16 cellular contexts compared by ENCODE assay signal in genomic region chr16:67674851-67675578, GRCh38. TPM values are rescaled to one million over a fixed set of nuclear protein-coding genes. Genes with fewer than 3 reads are reported as not detected.
DNase-seq lines count a peak whose midpoint lies in the region; ATAC-seq, FAIRE-seq and TF ChIP-seq lines count a peak whose summit lies in the region.
"Had no signal": no experiment of that assay in that cellular context is flagged by ENCODE, and none has a peak within 500 bp of the region (broad histone marks: within the 10 kb centered on the region; RNA-seq: fewer than 3 reads in every experiment).

No MANE protein-coding gene starts in this region.

- H3K36me3 ChIP-seq in K562 (ENCODE audit: control insufficient read depth, insufficient read depth, low read length) = peaks cover 2% of the 10 kb centered on the region; the same call in 1 of the 3 replicates
- peaks cover 0 to under 1% (median 0%) of the 10 kb centered on the region in 4 donors for H3K36me3 ChIP-seq in liver (ENCODE audit: control insufficient read depth in 4 of 4, insufficient read depth in 3 of 4, low read depth in 1 of 4, low read length in 3 of 4)
- peaks cover 7% of the 10 kb centered on the region for H3K36me3 ChIP-seq in suprapubic skin

- no peak overlapping the region for H2AFZ ChIP-seq in K562 (ENCODE audit: low read depth, low read length)

- no peaks in the 10 kb centered on the region for H3K79me2 ChIP-seq in K562 (ENCODE audit: control insufficient read depth, insufficient read depth, low read length)

- TF ChIP-seq EP300 in K562 (IDR thresholded peaks at IDR 0.05; ENCODE audit: low read length) = no peak
- no peak for TF ChIP-seq EP300 in suprapubic skin (IDR thresholded peaks at IDR 0.05)

- H3K9me1 ChIP-seq in K562 (ENCODE audit: control insufficient read depth, insufficient read depth, low read length) = no peaks in the 10 kb centered on the region

- intact Hi-C loops in K562 (cut with micrococcal nuclease) = loop anchor here (5.0 kb wide), 2 partner anchors 132 to 367 kb away; partner anchors contain the start of genes RANBP10 and TSNAXIP1

- H3K4me1 ChIP-seq in K562 (replicated peaks in 1 of 2; ENCODE audit: control insufficient read depth in 2 of 2, insufficient read depth in 2 of 2, low read length in 2 of 2) (peaks cover 0 to 5% of the 10 kb centered on the region in 2 experiments; a peak in 3 of 5 replicates), liver (ENCODE audit: control insufficient read depth in 4 of 4, insufficient read depth in 4 of 4, low read length in 3 of 4) (peaks cover 17 to 56% (median 47%) of the 10 kb centered on the region in 4 donors), suprapubic skin (peaks cover 48% of the 10 kb centered on the region)

- in situ Hi-C loops in K562 (cut with MboI) = loop anchor here (10.0 kb wide), 1 partner anchor 370 kb away; no protein-coding TSS in a partner anchor

- TF ChIP-seq RAD21 in K562 (CRISPR knock-in tag; conservative IDR thresholded peaks at IDR 0.05 in 1 of 2, IDR thresholded peaks at IDR 0.05 in 1 of 2) (no peak), liver (IDR thresholded peaks at IDR 0.05) (no peak)

- H3K4me2 ChIP-seq in K562 (ENCODE audit: insufficient read depth, low read length) = no peak overlapping the region

- H3K27me3 ChIP-seq in K562 (ENCODE audit: control insufficient read depth in 2 of 2, insufficient read depth in 2 of 2, low read length in 2 of 2) (no peaks in the 10 kb centered on the region), liver (ENCODE audit: control insufficient read depth in 4 of 4, insufficient read depth in 4 of 4, low read length in 3 of 4) (no peaks in the 10 kb centered on the region), suprapubic skin (no peaks in the 10 kb centered on the region)
- H3K27me3 ChIP-seq: testis had no signal

- TF ChIP-seq CTCF in K562 (IDR thresholded peaks at IDR 0.05 in 2 of 3, conservative IDR thresholded peaks at IDR 0.05 in 1 of 3; ENCODE audit: insufficient read depth in 2 of 3, low read depth in 1 of 3, low read length in 3 of 3) = no peak
- no peak for TF ChIP-seq CTCF in liver (IDR thresholded peaks at IDR 0.05; ENCODE audit: low read depth, low read length, missing input control)
- TF ChIP-seq CTCF in suprapubic skin (IDR thresholded peaks at IDR 0.05) = no peak

- H3K27ac ChIP-seq in K562 (ENCODE audit: extremely low read depth, low read depth, low read length) (no peak overlapping the region), liver (ENCODE audit: low read depth in 1 of 2, low read length in 2 of 2) (peak overlapping the region; percentile 60 to 95), suprapubic skin (peak overlapping the region; percentile 25)

- FAIRE-seq in K562 (lab: Jason Lieb, UNC) = no peak
- FAIRE-seq: GM12878 had no signal

- H3K9me3 ChIP-seq in K562 (replicated peaks; ENCODE audit: control insufficient read depth, insufficient read depth, low read depth, low read length) = no peaks in the 10 kb centered on the region
- no peaks in the 10 kb centered on the region for H3K9me3 ChIP-seq in liver (ENCODE audit: control insufficient read depth in 4 of 4, low read length in 3 of 4)
- H3K9me3 ChIP-seq in suprapubic skin = no peaks in the 10 kb centered on the region
- H3K9me3 ChIP-seq: testis had no signal

- TF ChIP-seq POLR2A in K562 (conservative IDR thresholded peaks at IDR 0.05) (no peak), suprapubic skin (IDR thresholded peaks at IDR 0.05) (no peak)

- POLR2A ChIA-PET in K562 (lab: Yijun Ruan, JAX) = no interaction called here

- DNase-seq in NCI-H1417 (lab: John Stamatoyannopoulos, UW) (peak in 2 of 3 experiments; percentile 10 to 48), NCI-H1417 treated with DMSO at 0.1 percent for 48 hours (lab: John Stamatoyannopoulos, UW) (no peak), K562 (ENCODE audit: extremely low read depth in 1 of 4, low spot score in 3 of 4) (no peak), suprapubic skin (ENCODE audit: low spot score in 2 of 2) (no peak), SIG-M5 (lab: John Stamatoyannopoulos, UW) (no peak), glomerular visceral epithelial cell (ENCODE audit: extremely low spot score) (no peak), NCI-H524 (lab: John Stamatoyannopoulos, UW) (no peak)
- DNase-seq: DND-41; effector CD4-positive, alpha-beta T cell; NCI-H526 treated with DMSO at 0.1 percent for 48 hours; SHP77; testis had no signal

- H3K9ac ChIP-seq in K562 (ENCODE audit: insufficient read depth in 1 of 2, low read depth in 2 of 2, low read length in 2 of 2) = peak overlapping the region in 1 of 2 experiments; percentile 59; a peak in 2 of 4 replicates
- peak overlapping the region; percentile 6 to 18 for H3K9ac ChIP-seq in liver (ENCODE audit: low read depth in 1 of 2, low read length in 2 of 2)

- BruUV-seq in K562 (replicated peaks; lab: Mats Ljungman, UMichigan) = no TSS peak

- WGBS in K562 (ENCODE audit: insufficient coverage, low coverage, missing lambda C conversion rate) = 87% methylated on average over 26 of the region's 28 CpGs
- 73% methylated on average over 28 of the region's 28 CpGs for WGBS in liver
- 96% methylated on average over 5 of the region's 28 CpGs for whole genome bisulfite sequencing in suprapubic skin

- CTCF ChIA-PET in K562 (lab: Yijun Ruan, JAX; ENCODE audit: low intra/inter-chr PET ratio) = interaction anchor here (0.8 kb wide), 1 partner anchor 253 kb away, joined by 5 read pairs; no protein-coding TSS in a partner anchor

- no peaks in the 10 kb centered on the region for H4K20me1 ChIP-seq in K562 (replicated peaks; ENCODE audit: control insufficient read depth, insufficient read depth, low read length)

- H3K4me3 ChIP-seq in K562 = no peak overlapping the region
- H3K4me3 ChIP-seq in liver (ENCODE audit: low read depth in 1 of 3, low read length in 3 of 3) = no peak overlapping the region
- no peak overlapping the region for H3K4me3 ChIP-seq in suprapubic skin
- H3K4me3 ChIP-seq: GM12878, testis had no signal

- ATAC-seq in K562 = no peak
- ATAC-seq: HCT116 had no signal

RNA-seq across cellular contexts. Expression of gene C16orf86, which starts 8.4 kb away (rescaled TPM):
- 0.25 and 0.76 TPM in 2 replicates for total RNA-seq in K562 (2011; cell fraction: chromatin; rRNA removed; ENCODE audit: low replicate concordance)
- total RNA-seq in K562 (2011; cell fraction: nucleolus; rRNA removed) = 0.79 and 1.0 TPM in 2 replicates
- total RNA-seq in K562 (2011; cell fraction: nucleoplasm; rRNA removed) = 0.29 and 1.3 TPM in 2 replicates
- total RNA-seq in K562 (2014; rRNA removed) = 0.94 and 1.2 TPM in 2 replicates
- total RNA-seq in K562 (2014; rRNA removed; fragmentation: Illumina TruSeq; extraction: Trizol) = not detected in 2 replicates
- total RNA-seq in K562 (2015; rRNA removed; fragmentation: Illumina TruSeq; extraction: Trizol) = 0.22 and 0.34 TPM in 2 replicates
- total RNA-seq in K562 (2021) = 0.33 and 2.2 TPM in 2 replicates
- 0.15 and 0.37 TPM in 2 replicates for polyA plus RNA-seq in K562 (2011; rRNA removed)
- polyA plus RNA-seq in K562 (2011; cell fraction: cytosol; rRNA removed) = 0.43 and 0.48 TPM in 2 replicates
- 1.4 and 2.2 TPM in 2 replicates for polyA plus RNA-seq in K562 (2011; cell fraction: nucleus; rRNA removed)
- 0.56 and 1.4 TPM in 2 replicates for polyA plus RNA-seq in K562 (2012)
- 0.13 and 0.26 TPM in 2 replicates for polyA plus RNA-seq in K562 (2014; fragmentation: Illumina TruSeq; extraction: Trizol)
- polyA plus RNA-seq in K562 (2014; fragmentation: Nextera tagmentation; extraction: Ambion mirVana) = not detected
- 0.74 and 0.76 TPM in 2 replicates for polyA plus RNA-seq in K562 (2014; rRNA removed)
- polyA minus RNA-seq in K562 (2011; rRNA and poly(A)+ RNA removed) = not detected in 2 replicates
- not detected in 2 replicates for polyA minus RNA-seq in K562 (2011; cell fraction: cytosol; rRNA and poly(A)+ RNA removed)
- polyA minus RNA-seq in K562 (2011; cell fraction: nucleus; rRNA and poly(A)+ RNA removed) = 0.54 and 0.56 TPM in 2 replicates
- 1 to 10 TPM; 1.2 to 1.9 TPM for total RNA-seq in liver
- 1 to 10 TPM; 2.3 to 2.6 TPM for polyA plus RNA-seq in liver
- total RNA-seq in suprapubic skin = 1 to 10 TPM; 2.1 to 6.8 (median 3.6) TPM
- total RNA-seq: A172 had no signal

RNA-seq across cellular contexts. Expression of gene ENKD1, which starts 8.5 kb away (rescaled TPM):
- total RNA-seq in K562 (2011; cell fraction: chromatin; rRNA removed; ENCODE audit: low replicate concordance) = 9.2 and 22.5 TPM in 2 replicates
- 20.0 and 29.5 TPM in 2 replicates for total RNA-seq in K562 (2011; cell fraction: nucleolus; rRNA removed)
- total RNA-seq in K562 (2011; cell fraction: nucleoplasm; rRNA removed) = 11.5 and 14.6 TPM in 2 replicates
- 26.4 and 26.9 TPM in 2 replicates for total RNA-seq in K562 (2014; rRNA removed)
- 5.2 and 6.9 TPM in 2 replicates for total RNA-seq in K562 (2014; rRNA removed; fragmentation: Illumina TruSeq; extraction: Trizol)
- total RNA-seq in K562 (2015; rRNA removed; fragmentation: Illumina TruSeq; extraction: Trizol) = 10.0 and 10.4 TPM in 2 replicates
- total RNA-seq in K562 (2021) = 21.2 and 21.4 TPM in 2 replicates
- 8.3 and 10.0 TPM in 2 replicates for polyA plus RNA-seq in K562 (2011; rRNA removed)
- polyA plus RNA-seq in K562 (2011; cell fraction: cytosol; rRNA removed) = 10.7 and 27.8 TPM in 2 replicates
- 31.0 and 66.3 TPM in 2 replicates for polyA plus RNA-seq in K562 (2011; cell fraction: nucleus; rRNA removed)
- 15.3 and 19.8 TPM in 2 replicates for polyA plus RNA-seq in K562 (2012)
- polyA plus RNA-seq in K562 (2014; fragmentation: Illumina TruSeq; extraction: Trizol) = 4.4 and 11.6 TPM in 2 replicates
- polyA plus RNA-seq in K562 (2014; fragmentation: Nextera tagmentation; extraction: Ambion mirVana) = 1 to 10 TPM; 1.1 to 1.6 TPM
- 25.2 and 27.2 TPM in 2 replicates for polyA plus RNA-seq in K562 (2014; rRNA removed)
- 2.5 and 3.0 TPM in 2 replicates for polyA minus RNA-seq in K562 (2011; rRNA and poly(A)+ RNA removed)
- 5.2 and 8.1 TPM in 2 replicates for polyA minus RNA-seq in K562 (2011; cell fraction: cytosol; rRNA and poly(A)+ RNA removed)
- polyA minus RNA-seq in K562 (2011; cell fraction: nucleus; rRNA and poly(A)+ RNA removed) = 6.9 and 8.1 TPM in 2 replicates
- total RNA-seq in liver = 1 to 10 TPM; 3.0 to 7.8 TPM
- polyA plus RNA-seq in liver = 1 to 10 TPM; 2.6 to 6.5 TPM
- 10 to 100 TPM; 10.1 to 33.6 (median 13.7) TPM for total RNA-seq in suprapubic skin
- total RNA-seq: A172 had no signal

RNA-seq across cellular contexts. Expression of gene PARD6A, which starts 14.3 kb away (rescaled TPM):
- total RNA-seq in K562 (2011; cell fraction: chromatin; rRNA removed; ENCODE audit: low replicate concordance) = 0.33 and 0.72 TPM in 2 replicates
- total RNA-seq in K562 (2011; cell fraction: nucleolus; rRNA removed) = 0.50 and 1.1 TPM in 2 replicates
- total RNA-seq in K562 (2011; cell fraction: nucleoplasm; rRNA removed) = 0.44 and 0.46 TPM in 2 replicates
- 1.00 and 1.8 TPM in 2 replicates for total RNA-seq in K562 (2014; rRNA removed)
- 0.26 and 0.44 TPM in 2 replicates for total RNA-seq in K562 (2014; rRNA removed; fragmentation: Illumina TruSeq; extraction: Trizol)
- 0.14 and 0.68 TPM in 2 replicates for total RNA-seq in K562 (2015; rRNA removed; fragmentation: Illumina TruSeq; extraction: Trizol)
- total RNA-seq in K562 (2021) = 0.85 and 2.0 TPM in 2 replicates
- polyA plus RNA-seq in K562 (2011; rRNA removed) = 0.42 and 0.52 TPM in 2 replicates
- polyA plus RNA-seq in K562 (2011; cell fraction: cytosol; rRNA removed) = 1.4 and 3.0 TPM in 2 replicates
- 0.72 and 1.5 TPM in 2 replicates for polyA plus RNA-seq in K562 (2011; cell fraction: nucleus; rRNA removed)
- 0.83 and 1.0 TPM in 2 replicates for polyA plus RNA-seq in K562 (2012)
- 0.28 and 0.75 TPM in 2 replicates for polyA plus RNA-seq in K562 (2014; fragmentation: Illumina TruSeq; extraction: Trizol)
- polyA plus RNA-seq in K562 (2014; fragmentation: Nextera tagmentation; extraction: Ambion mirVana) = under 1 TPM; 0.04 to 0.13 TPM
- polyA plus RNA-seq in K562 (2014; rRNA removed) = 0.46 and 0.81 TPM in 2 replicates
- not detected in 2 replicates for polyA minus RNA-seq in K562 (2011; rRNA and poly(A)+ RNA removed)
- not detected in 2 replicates for polyA minus RNA-seq in K562 (2011; cell fraction: cytosol; rRNA and poly(A)+ RNA removed)
- 0.27 and 1.00 TPM in 2 replicates for polyA minus RNA-seq in K562 (2011; cell fraction: nucleus; rRNA and poly(A)+ RNA removed)
- 1 to 10 TPM in 1 of 2 donors, under 1 TPM in 1; 0.42 to 1.4 TPM for total RNA-seq in liver
- 1 to 10 TPM; 2.2 to 2.4 TPM for polyA plus RNA-seq in liver
- total RNA-seq in suprapubic skin = 1 to 10 TPM; 2.3 to 4.3 (median 3.4) TPM

RNA-seq across cellular contexts. Expression of gene ACD, which starts 15.0 kb away (rescaled TPM):
- total RNA-seq in K562 (2011; cell fraction: chromatin; rRNA removed; ENCODE audit: low replicate concordance) = 27.7 and 92.8 TPM in 2 replicates
- 78.5 and 91.1 TPM in 2 replicates for total RNA-seq in K562 (2011; cell fraction: nucleolus; rRNA removed)
- total RNA-seq in K562 (2011; cell fraction: nucleoplasm; rRNA removed) = 47.1 and 51.1 TPM in 2 replicates
- 34.9 and 46.5 TPM in 2 replicates for total RNA-seq in K562 (2014; rRNA removed)
- 6.1 and 9.0 TPM in 2 replicates for total RNA-seq in K562 (2014; rRNA removed; fragmentation: Illumina TruSeq; extraction: Trizol)
- total RNA-seq in K562 (2015; rRNA removed; fragmentation: Illumina TruSeq; extraction: Trizol) = 18.5 and 19.7 TPM in 2 replicates
- total RNA-seq in K562 (2021) = 44.9 and 47.4 TPM in 2 replicates
- polyA plus RNA-seq in K562 (2011; rRNA removed) = 19.2 and 33.4 TPM in 2 replicates
- 30.9 and 49.1 TPM in 2 replicates for polyA plus RNA-seq in K562 (2011; cell fraction: cytosol; rRNA removed)
- 129 and 135 TPM in 2 replicates for polyA plus RNA-seq in K562 (2011; cell fraction: nucleus; rRNA removed)
- polyA plus RNA-seq in K562 (2012) = 39.1 and 47.2 TPM in 2 replicates
- polyA plus RNA-seq in K562 (2014; fragmentation: Illumina TruSeq; extraction: Trizol) = 25.8 and 34.6 TPM in 2 replicates
- polyA plus RNA-seq in K562 (2014; fragmentation: Nextera tagmentation; extraction: Ambion mirVana) = 1 to 10 TPM; 4.2 to 4.5 TPM
- 36.5 and 40.0 TPM in 2 replicates for polyA plus RNA-seq in K562 (2014; rRNA removed)
- polyA minus RNA-seq in K562 (2011; rRNA and poly(A)+ RNA removed) = 7.4 and 10.3 TPM in 2 replicates
- 21.4 and 34.7 TPM in 2 replicates for polyA minus RNA-seq in K562 (2011; cell fraction: cytosol; rRNA and poly(A)+ RNA removed)
- polyA minus RNA-seq in K562 (2011; cell fraction: nucleus; rRNA and poly(A)+ RNA removed) = 34.5 and 45.7 TPM in 2 replicates
- 1 to 10 TPM; 4.3 to 5.6 TPM for total RNA-seq in liver
- polyA plus RNA-seq in liver = 1 to 10 TPM; 4.7 to 5.6 TPM
- 10 to 100 TPM; 17.6 to 33.9 (median 22.3) TPM for total RNA-seq in suprapubic skin

RNA-seq across cellular contexts. Expression of gene CARMIL2, which starts 30.1 kb away (rescaled TPM):
- total RNA-seq in K562 (2011; cell fraction: chromatin; rRNA removed; ENCODE audit: low replicate concordance) = 5.5 and 22.6 TPM in 2 replicates
- 12.2 and 15.7 TPM in 2 replicates for total RNA-seq in K562 (2011; cell fraction: nucleolus; rRNA removed)
- 5.3 and 7.8 TPM in 2 replicates for total RNA-seq in K562 (2011; cell fraction: nucleoplasm; rRNA removed)
- total RNA-seq in K562 (2014; rRNA removed) = 0.20 and 1.0 TPM in 2 replicates
- total RNA-seq in K562 (2014; rRNA removed; fragmentation: Illumina TruSeq; extraction: Trizol) = 0.19 TPM in 1 of 2 replicates, not detected in the other
- 0.38 and 0.43 TPM in 2 replicates for total RNA-seq in K562 (2015; rRNA removed; fragmentation: Illumina TruSeq; extraction: Trizol)
- 2.1 and 2.9 TPM in 2 replicates for total RNA-seq in K562 (2021)
- polyA plus RNA-seq in K562 (2011; rRNA removed) = 0.79 and 0.99 TPM in 2 replicates
- 0.56 and 1.4 TPM in 2 replicates for polyA plus RNA-seq in K562 (2011; cell fraction: cytosol; rRNA removed)
- polyA plus RNA-seq in K562 (2011; cell fraction: nucleus; rRNA removed) = 6.4 and 17.4 TPM in 2 replicates
- 0.91 and 4.2 TPM in 2 replicates for polyA plus RNA-seq in K562 (2012)
- 0.39 and 0.57 TPM in 2 replicates for polyA plus RNA-seq in K562 (2014; fragmentation: Illumina TruSeq; extraction: Trizol)
- not detected for polyA plus RNA-seq in K562 (2014; fragmentation: Nextera tagmentation; extraction: Ambion mirVana)
- polyA plus RNA-seq in K562 (2014; rRNA removed) = 0.95 and 1.0 TPM in 2 replicates
- polyA minus RNA-seq in K562 (2011; rRNA and poly(A)+ RNA removed) = 0.60 and 1.3 TPM in 2 replicates
- polyA minus RNA-seq in K562 (2011; cell fraction: cytosol; rRNA and poly(A)+ RNA removed) = 1.4 and 2.6 TPM in 2 replicates
- 1.8 and 5.1 TPM in 2 replicates for polyA minus RNA-seq in K562 (2011; cell fraction: nucleus; rRNA and poly(A)+ RNA removed)
- 1 to 10 TPM in 1 of 2 donors, under 1 TPM in 1; 0.51 to 1.3 TPM for total RNA-seq in liver
- under 1 TPM in 1 of 2 donors, not detected in 1; 0.39 TPM for polyA plus RNA-seq in liver
- total RNA-seq in suprapubic skin = 1 to 10 TPM in 1 of 4 donors, under 1 TPM in 3; 0.19 to 2.3 (median 0.51) TPM

Comparison
In these comparisons a context has a peak if more than half of its experiments do, and no peak if none do; other contexts are left out.
1. DNase-seq: peak in NCI-H1417 (2 of 3); none in NCI-H1417 treated with DMSO at 0.1 percent for 48 hours (single experiment), K562 (0 of 4), suprapubic skin (0 of 2), SIG-M5 (single experiment), glomerular visceral epithelial cell (single experiment) and NCI-H524 (0 of 2).